ENCODE assay signal across 11 cellular contexts in the genomic region with DNA sequence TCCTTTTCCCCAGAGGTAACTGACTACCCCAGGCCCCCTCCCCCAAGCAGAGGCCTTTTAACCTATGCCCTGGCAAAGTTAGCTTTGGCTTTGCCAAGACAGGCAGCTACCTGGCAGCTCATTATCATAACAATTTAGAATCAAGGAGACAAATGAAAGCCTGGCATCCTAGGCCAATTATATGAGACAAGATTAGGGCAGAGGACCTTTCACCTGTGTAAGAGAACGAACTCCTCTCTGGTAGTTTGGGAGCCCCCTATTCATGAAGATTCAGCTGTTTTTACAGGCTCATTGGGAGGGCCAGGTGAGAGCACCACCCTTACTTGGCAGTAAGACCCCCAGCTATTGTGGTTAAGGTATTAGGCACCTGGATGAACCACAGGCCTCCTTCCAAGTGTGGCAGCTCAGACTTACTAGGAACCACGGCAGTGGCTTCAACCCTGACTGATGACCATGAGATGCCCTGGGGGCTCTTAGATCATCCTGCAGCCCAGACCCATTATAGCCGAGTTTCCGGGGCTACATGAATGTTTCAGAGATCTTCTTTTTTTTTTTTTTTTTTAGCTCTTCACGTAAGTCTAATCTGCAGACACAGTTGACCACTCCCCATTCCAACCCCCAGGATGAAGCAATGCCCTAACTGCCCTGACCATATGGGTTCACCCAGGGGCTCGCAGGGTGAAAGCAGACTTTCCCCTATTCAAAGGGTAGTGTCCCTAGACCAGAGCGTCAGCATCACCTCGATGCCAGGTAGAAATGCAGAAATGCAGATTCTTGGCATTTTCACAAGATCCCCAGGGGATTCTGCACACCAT. TPM values are rescaled to one million over a fixed set of nuclear protein-coding genes. Genes with fewer than 3 reads are reported as not detected.
DNase-seq lines count a peak whose midpoint lies in the region; ATAC-seq, FAIRE-seq and TF ChIP-seq lines count a peak whose summit lies in the region.
"Had no signal": no experiment of that assay in that cellular context is flagged by ENCODE, and none has a peak within 500 bp of the region (broad histone marks: within the 10 kb centered on the region; RNA-seq: fewer than 3 reads in every experiment).

No MANE protein-coding gene starts in this region.

- 89% methylated on average over 8 of the region's 8 CpGs for WGBS in prostate gland

- no peaks in the 10 kb centered on the region for H4K20me1 ChIP-seq in SU-DHL-6 (ENCODE audit: low read depth, low read length)

- H3K36me3 Mint-ChIP-seq in memory B cell: peaks cover 41% of the 10 kb centered on the region

- H3F3A ChIP-seq in SU-DHL-6 (ENCODE audit: insufficient read depth): peaks cover 45% of the 10 kb centered on the region

- peak overlapping the region; percentile 96 for H3K27ac Mint-ChIP-seq in memory B cell

- H3K27me3 ChIP-seq in SU-DHL-6 (ENCODE audit: low read length): no peaks in the 10 kb centered on the region
- H3K27me3 ChIP-seq in prostate gland (replicated peaks; ENCODE audit: insufficient read depth): no peaks in the 10 kb centered on the region

- no peaks in the 10 kb centered on the region for H3K79me2 ChIP-seq in SU-DHL-6 (ENCODE audit: insufficient read depth, low read length)

- H3K4me3 ChIP-seq in SU-DHL-6 (ENCODE audit: insufficient read depth, low read length, poor library complexity, severe bottlenecking) (no peak overlapping the region), prostate gland (no peak overlapping the region)
- H3K4me3 ChIP-seq: skin epidermis had no signal

- H3K9me2 ChIP-seq in SU-DHL-6 (replicated peaks; ENCODE audit: insufficient read depth, low read length): no peaks in the 10 kb centered on the region

- TF ChIP-seq CTCF in SU-DHL-6 (IDR thresholded peaks at IDR 0.05; ENCODE audit: insufficient read depth, low read length, poor library complexity, severe bottlenecking) (no peak), prostate gland (IDR thresholded peaks at IDR 0.05) (no peak)

- H3K36me3 ChIP-seq in SU-DHL-6 (ENCODE audit: low read length): no peaks in the 10 kb centered on the region
- H3K36me3 ChIP-seq in prostate gland: no peaks in the 10 kb centered on the region

- intact Hi-C loops in prostate gland (cut with DNase I): no loop called here

- H3K27me3 Mint-ChIP-seq in memory B cell: no peaks in the 10 kb centered on the region

- H3K4me1 Mint-ChIP-seq in memory B cell: peaks cover 57% of the 10 kb centered on the region

- H3K27ac ChIP-seq in SU-DHL-6 (ENCODE audit: low read depth, low read length) (peak overlapping the region; percentile 76), prostate gland (no peak overlapping the region)

- no peak for TF ChIP-seq POLR2A in prostate gland (IDR thresholded peaks at IDR 0.05)

- no peak for ATAC-seq in memory B cell (ENCODE audit: low read depth)
- no peak for ATAC-seq in GM21381 (IDR thresholded peaks at IDR 0.05; ENCODE audit: unreplicated experiment)

- no peak overlapping the region for H2AFZ ChIP-seq in SU-DHL-6 (ENCODE audit: low read depth, low read length, severe bottlenecking)

- peak overlapping the region; percentile 92 for H3K4me3 Mint-ChIP-seq in memory B cell

- H3K9me3 Mint-ChIP-seq in memory B cell: no peaks in the 10 kb centered on the region

- H3K9ac ChIP-seq in SU-DHL-6 (ENCODE audit: low read length): peak overlapping the region; percentile 52; the same call in 1 of the 2 replicates

- peak; percentile 26 for DNase-seq in DMS79 (lab: John Stamatoyannopoulos, UW)
- peak; percentile 58 for DNase-seq in HTR-8/SVneo (ENCODE audit: insufficient read length, low spot score)
- no peak for DNase-seq in memory B cell (ENCODE audit: low spot score in 2 of 2)
- DNase-seq in NCI-H2029 treated with DMSO at 0.1 percent for 48 hours (lab: John Stamatoyannopoulos, UW): no peak
- no peak for DNase-seq in prostate gland (ENCODE audit: low spot score)
- DNase-seq: activated T-cell treated with anti-CD3 and anti-CD28 coated beads, Interleukin-2, amount 50 U/mL, for 48 hours; central memory CD4-positive, alpha-beta T cell had no signal

- peak overlapping the region; percentile 65 for H3K4me2 ChIP-seq in SU-DHL-6 (ENCODE audit: low read depth, low read length, poor library complexity, severe bottlenecking)

- FAIRE-seq in HTR-8/SVneo (lab: Jason Lieb, UNC): no peak

- H3K9me3 ChIP-seq in SU-DHL-6 (ENCODE audit: insufficient read depth, low read length): no peaks in the 10 kb centered on the region
- H3K9me3 ChIP-seq in prostate gland: no peaks in the 10 kb centered on the region

- no peaks in the 10 kb centered on the region for H3K4me1 ChIP-seq in prostate gland (replicated peaks)

RNA-seq across cellular contexts. Expression of gene RAB44, which starts 56.3 kb away (rescaled TPM):
- under 1 TPM; 0.14 to 0.45 TPM for total RNA-seq in prostate gland
- total RNA-seq: LHCN-M2 had no signal

Comparison
In these comparisons a context has a peak if more than half of its experiments do, and no peak if none do; other contexts are left out.
1. DNase-seq: peak in DMS79 (single experiment) and HTR-8/SVneo (single experiment); none in memory B cell (0 of 2), NCI-H2029 treated with DMSO at 0.1 percent for 48 hours (single experiment) and prostate gland (single experiment).